Comparison of ENCODE assay signal across 9 cellular contexts in the genomic region with DNA sequence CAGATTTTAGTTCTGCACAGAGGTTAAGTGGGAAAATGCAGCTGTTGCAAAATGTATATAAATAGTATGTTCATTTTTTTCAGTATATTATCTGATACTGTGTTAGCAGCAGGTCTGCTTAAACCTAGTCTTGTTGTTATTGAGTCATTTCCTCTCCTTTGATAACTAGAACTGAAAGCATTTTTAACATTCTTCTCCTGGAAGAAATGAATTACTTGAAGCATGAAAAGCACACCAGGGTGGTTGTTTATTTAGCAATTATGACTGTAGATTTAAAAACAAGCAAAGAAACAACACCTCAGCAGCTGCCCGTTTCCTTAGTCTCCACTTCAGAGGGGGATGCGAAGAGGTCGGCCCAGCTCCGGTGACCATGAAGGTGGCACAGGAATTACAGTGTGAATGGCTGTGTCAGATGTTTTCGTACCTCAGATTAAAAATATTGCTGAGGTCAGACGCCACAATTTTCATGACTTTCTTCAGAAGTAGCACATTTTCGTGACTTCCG. TPM values are rescaled to one million over a fixed set of nuclear protein-coding genes. Genes with fewer than 3 reads are reported as not detected.
A peak's percentile ranks its signal among the peaks of the same experiment; 100 is the strongest.
DNase-seq lines count a peak whose midpoint lies in the region; ATAC-seq, FAIRE-seq and TF ChIP-seq lines count a peak whose summit lies in the region.
"Had no signal": no experiment of that assay in that cellular context is flagged by ENCODE, and none has a peak within 500 bp of the region (broad histone marks: within the 10 kb centered on the region; RNA-seq: fewer than 3 reads in every experiment).

No MANE protein-coding gene starts in this region.

- DNase-seq in NCI-H146 treated with DMSO at 0.1 percent for 48 hours (lab: John Stamatoyannopoulos, UW; ENCODE audit: unreplicated experiment) = peak; percentile 58
- peak; percentile 78 for DNase-seq in astrocyte of the hippocampus (ENCODE audit: low read depth, low spot score)
- DNase-seq in psoas muscle = no peak
- no peak for DNase-seq in COLO668 (lab: John Stamatoyannopoulos, UW; ENCODE audit: unreplicated experiment)
- no peak for DNase-seq in GM12892 (ENCODE audit: insufficient read length)

- no peak for FAIRE-seq in GM12892 (lab: Jason Lieb, UNC)

- H3K4me1 ChIP-seq in psoas muscle = peaks cover 2% of the 10 kb centered on the region

- no peaks in the 10 kb centered on the region for H3K27me3 ChIP-seq in psoas muscle (ENCODE audit: insufficient read depth in 3 of 3, low read length in 2 of 3)

- H3K27ac ChIP-seq in psoas muscle = peak overlapping the region; percentile 85
- H3K27ac ChIP-seq: HL-60 had no signal

- intact Hi-C loops in psoas muscle (cut with DNase I) = loop anchor here in 1 of 2 donors (5.0 kb wide), 1 partner anchor 67 kb away; a partner anchor contains a TSS

- H3K9me3 ChIP-seq in psoas muscle = no peaks in the 10 kb centered on the region

- no peak for TF ChIP-seq POLR2A in GM12892 (IDR thresholded peaks at IDR 0.05; ENCODE audit: low read depth, low read length)

- H3K4me3 ChIP-seq in psoas muscle = peak overlapping the region; percentile 72

- TF ChIP-seq CTCF in psoas muscle (IDR thresholded peaks at IDR 0.05) = no peak

- WGBS in psoas muscle, 3 donors = 79 to 89% (median 81%) methylated on average over 8 of the region's 8 CpGs

- H3K36me3 ChIP-seq in psoas muscle (ENCODE audit: insufficient read depth in 1 of 2, low read depth in 1 of 2) = peaks cover 3 to 8% of the 10 kb centered on the region in 2 donors

- ATAC-seq in GM18867 (IDR thresholded peaks at IDR 0.05; ENCODE audit: unreplicated experiment) = peak; percentile 32
- ATAC-seq in psoas muscle = no peak
- ATAC-seq in GM19463 (IDR thresholded peaks at IDR 0.05; ENCODE audit: unreplicated experiment) = no peak
- no peak for ATAC-seq in HG02970 (IDR thresholded peaks at IDR 0.05; ENCODE audit: low FRiP score, unreplicated experiment)

RNA-seq across cellular contexts. Expression of a gene that starts 53.5 kb away (rescaled TPM):
- total RNA-seq in psoas muscle = 10 to 100 TPM; 11.5 to 18.2 (median 15.6) TPM
- 10 to 100 TPM in 1 of 3 donors, 1 to 10 TPM in 2; 8.7 to 16.0 (median 9.6) TPM for polyA plus RNA-seq in psoas muscle
- 19.5 TPM for polyA plus RNA-seq in GM12892 (2012; ENCODE audit: missing spikeins)

Comparison
In these comparisons a context has a peak if more than half of its experiments do, and no peak if none do; other contexts are left out.
1. DNase-seq: peak in NCI-H146 treated with DMSO at 0.1 percent for 48 hours (single experiment) and astrocyte of the hippocampus (single experiment); none in psoas muscle (0 of 2), COLO668 (single experiment) and GM12892 (single experiment).